Comparison of ENCODE assay signal across 18 cellular contexts in genomic region chr4:137361756-137362470, GRCh38.
"Had no signal": no experiment of that assay in that cellular context is flagged by ENCODE, and none has a peak within 500 bp of the region (broad histone marks: within the 10 kb centered on the region; RNA-seq: fewer than 3 reads in every experiment).

No MANE protein-coding gene starts in this region.

- DNase-seq: activated CD4-positive, alpha-beta memory T cell treated with anti-CD3 and anti-CD28 coated beads for 36 hours; activated CD4-positive, alpha-beta T cell treated with anti-CD3 and anti-CD28 coated beads for 4 hours; activated T-cell treated with anti-CD3 and anti-CD28 coated beads for 4 hours; amniotic stem cell; body of pancreas; colonic mucosa; erythroblast; foreskin keratinocyte; glutamatergic neuron; hippocampal formation; left cardiac atrium; nucleus accumbens; retina; stimulated activated naive B cell treated with anti-CD40 and anti-IgM and Interleukin-4, amounts not matched to agents 10 μg/mL and 1 μg/mL and 100 μg/mL, for 72 hours; T-cell had no signal

- H3K36me3 ChIP-seq: colonic mucosa had no signal

- H3K4me3 Mint-ChIP-seq: activated CD4-positive, alpha-beta memory T cell treated with anti-CD3 and anti-CD28 coated beads for 36 hours; activated naive CD8-positive, alpha-beta T cell; nephron; stimulated activated naive B cell treated with anti-CD40 and anti-IgM and Interleukin-4, amounts not matched to agents 10 μg/mL and 1 μg/mL and 100 μg/mL, for 72 hours; T-cell; WTC11 had no signal

- ATAC-seq: body of pancreas; foreskin keratinocyte; left cardiac atrium; stimulated activated naive B cell treated with anti-CD40 and anti-IgM and Interleukin-4, amounts not matched to agents 10 μg/mL and 1 μg/mL and 100 μg/mL, for 72 hours; T-cell; WTC11 had no signal

- H3K4me3 ChIP-seq: body of pancreas, colonic mucosa had no signal

- H3K9me3 ChIP-seq: body of pancreas, colonic mucosa had no signal

- H3K36me3 Mint-ChIP-seq: activated CD4-positive, alpha-beta memory T cell treated with anti-CD3 and anti-CD28 coated beads for 36 hours; activated naive CD8-positive, alpha-beta T cell; stimulated activated naive B cell treated with anti-CD40 and anti-IgM and Interleukin-4, amounts not matched to agents 10 μg/mL and 1 μg/mL and 100 μg/mL, for 72 hours; T-cell; WTC11 had no signal

- H3K4me1 ChIP-seq: body of pancreas, colonic mucosa had no signal

- H3K4me1 Mint-ChIP-seq: stimulated activated naive B cell treated with anti-CD40 and anti-IgM and Interleukin-4, amounts not matched to agents 10 μg/mL and 1 μg/mL and 100 μg/mL, for 72 hours; T-cell; WTC11 had no signal

- H3K27ac ChIP-seq: body of pancreas, colonic mucosa, foreskin keratinocyte had no signal

- H3K9me3 Mint-ChIP-seq: nephron; stimulated activated naive B cell treated with anti-CD40 and anti-IgM and Interleukin-4, amounts not matched to agents 10 μg/mL and 1 μg/mL and 100 μg/mL, for 72 hours; WTC11 had no signal

- H3K27me3 ChIP-seq: body of pancreas, colonic mucosa, foreskin keratinocyte had no signal

- H3K27me3 Mint-ChIP-seq: activated CD4-positive, alpha-beta memory T cell treated with anti-CD3 and anti-CD28 coated beads for 36 hours; activated naive CD8-positive, alpha-beta T cell; stimulated activated naive B cell treated with anti-CD40 and anti-IgM and Interleukin-4, amounts not matched to agents 10 μg/mL and 1 μg/mL and 100 μg/mL, for 72 hours; T-cell had no signal

- H3K27ac Mint-ChIP-seq: activated CD4-positive, alpha-beta memory T cell treated with anti-CD3 and anti-CD28 coated beads for 36 hours; activated naive CD8-positive, alpha-beta T cell; stimulated activated naive B cell treated with anti-CD40 and anti-IgM and Interleukin-4, amounts not matched to agents 10 μg/mL and 1 μg/mL and 100 μg/mL, for 72 hours; T-cell; WTC11 had no signal
